30 cellular contexts compared by ENCODE assay signal in genomic region chr9:127773245-127773644, GRCh38. TPM values are rescaled to one million over a fixed set of nuclear protein-coding genes. Genes with fewer than 3 reads are reported as not detected.
A peak's percentile ranks its signal among the peaks of the same experiment; 100 is the strongest.
DNase-seq lines count a peak whose midpoint lies in the region; ATAC-seq lines count a peak whose summit lies in the region.
"Had no signal": no experiment of that assay in that cellular context is flagged by ENCODE, and none has a peak within 500 bp of the region (broad histone marks: within the 10 kb centered on the region; RNA-seq: fewer than 3 reads in every experiment).

No MANE protein-coding gene starts in this region.

- no peak overlapping the region for H3K27ac ChIP-seq in CD8-positive, alpha-beta memory T cell (ENCODE audit: low read depth, low read length)
- H3K27ac ChIP-seq: cardiac muscle cell, parathyroid adenoma, testis, vagina had no signal

- no peak overlapping the region for H3K4me3 ChIP-seq in CD8-positive, alpha-beta memory T cell (ENCODE audit: low read length)
- H3K4me3 ChIP-seq: cardiac muscle cell, testis, vagina had no signal

- CTCF ChIA-PET in CD8-positive, alpha-beta memory T cell (lab: Charles Lee): interaction anchor here (1.5 to 4.5 kb wide), 3 partner anchors 12 to 96 kb away, joined by 7 to 24 read pairs (median 17); partner anchors contain the start of genes CDK9 and TOR2A
- CTCF ChIA-PET in T-cell (lab: Charles Lee): interaction anchor here (0.7 to 2.8 kb wide), 3 partner anchors 12 to 58 kb away, joined by 3 to 31 read pairs (median 4); partner anchors contain the start of genes CDK9 (in 1 of the 2) and PTRH1 (in 1 of the 2)

- H3K36me3 Mint-ChIP-seq in activated naive CD4-positive, alpha-beta T cell treated with anti-CD3 and anti-CD28 coated beads, Interleukin-2, amount 50 U/mL, for 24 hours: peaks cover 2% of the 10 kb centered on the region
- peaks cover 0 to 51% (median 6%) of the 10 kb centered on the region in 3 donors for H3K36me3 Mint-ChIP-seq in CD8-positive, alpha-beta memory T cell
- H3K36me3 Mint-ChIP-seq in T-cell: peaks cover 10% of the 10 kb centered on the region
- peaks cover 91% of the 10 kb centered on the region for H3K36me3 Mint-ChIP-seq in stimulated activated effector memory CD8-positive, alpha-beta T cell treated with anti-CD3 and anti-CD28 coated beads, Interleukin-12 subunit alpha, Interleukin-12 subunit beta, amount 100 ng/mL, for 72 hours

- POLR2A ChIA-PET in CD8-positive, alpha-beta memory T cell (lab: Charles Lee): interaction anchor here (0.6 to 1.0 kb wide), 2 partner anchors 12 to 28 kb away, joined by 3 to 6 read pairs; partner anchors contain the start of gene CDK9
- POLR2A ChIA-PET in T-cell (lab: Charles Lee): interaction anchor here in 1 of 2 donors (0.6 kb wide), 1 partner anchor 326 kb away, joined by 5 read pairs; no protein-coding TSS in a partner anchor

- no peak for DNase-seq in activated naive CD4-positive, alpha-beta T cell treated with Interleukin-2 at 50 U/mL for 16 hours
- DNase-seq in CD8-positive, alpha-beta memory T cell: no peak
- DNase-seq in T-cell (no peak), NCI-H774 (lab: John Stamatoyannopoulos, UW) (no peak)
- no peak for DNase-seq in stimulated activated effector memory CD8-positive, alpha-beta T cell treated with anti-CD3 and anti-CD28 coated beads, Interleukin-12 subunit alpha, Interleukin-12 subunit beta, amount 100 ng/mL, for 72 hours (ENCODE audit: low spot score in 2 of 2)
- no peak for DNase-seq in stimulated activated naive CD8-positive, alpha-beta T cell treated with anti-CD3 and anti-CD28 coated beads, Interleukin-15, amount 100 ng/mL, for 72 hours
- DNase-seq: activated naive CD4-positive, alpha-beta T cell treated with anti-CD3 and anti-CD28 coated beads, Interleukin-2, amount 50 U/mL, for 16 hours; activated T-cell treated with anti-CD3 and anti-CD28 coated beads, Interleukin-2, amount 50 U/mL, for 72 hours; aorta; cortex of kidney; DMS79; GF-D8; left ventricle myocardium superior; midbrain; NCI-H1092; NCI-H187 treated with DMSO at 0.1 percent for 48 hours; nephron progenitor cell; stimulated activated CD4-positive, alpha-beta T cell treated with anti-CD3 and anti-CD28 coated beads, Interleukin-4, amount 100 ng/mL, for 1 hour; stimulated activated naive CD4-positive, alpha-beta T cell; testis had no signal

- no peaks in the 10 kb centered on the region for H3K27me3 Mint-ChIP-seq in activated naive CD4-positive, alpha-beta T cell treated with anti-CD3 and anti-CD28 coated beads, Interleukin-2, amount 50 U/mL, for 24 hours
- H3K27me3 Mint-ChIP-seq in CD8-positive, alpha-beta memory T cell: no peaks in the 10 kb centered on the region
- H3K27me3 Mint-ChIP-seq in T-cell: no peaks in the 10 kb centered on the region
- no peaks in the 10 kb centered on the region for H3K27me3 Mint-ChIP-seq in stimulated activated naive CD8-positive, alpha-beta T cell treated with anti-CD3 and anti-CD28 coated beads, Interleukin-15, amount 100 ng/mL, for 72 hours

- ATAC-seq in T-cell (replicated peaks in 1 of 4) (no peak), GM21723 (IDR thresholded peaks at IDR 0.05; ENCODE audit: unreplicated experiment) (no peak)
- no peak for ATAC-seq in stimulated activated effector memory CD8-positive, alpha-beta T cell treated with anti-CD3 and anti-CD28 coated beads, Interleukin-12 subunit alpha, Interleukin-12 subunit beta, amount 100 ng/mL, for 72 hours
- ATAC-seq in stimulated activated naive CD8-positive, alpha-beta T cell treated with anti-CD3 and anti-CD28 coated beads, Interleukin-15, amount 100 ng/mL, for 72 hours: no peak
- ATAC-seq: activated CD4-positive, CD25-positive, alpha-beta regulatory T cell treated with anti-CD3 and anti-CD28 coated beads, Interleukin-2, amount 50 U/mL, for 24 hours; activated T-cell treated with anti-CD3 and anti-CD28 coated beads, Interleukin-2, amount 50 U/mL, for 72 hours; left ventricle myocardium superior; right cardiac atrium had no signal

- H3K4me1 Mint-ChIP-seq in activated naive CD4-positive, alpha-beta T cell treated with anti-CD3 and anti-CD28 coated beads, Interleukin-2, amount 50 U/mL, for 24 hours: peaks cover 64% of the 10 kb centered on the region
- H3K4me1 Mint-ChIP-seq in CD8-positive, alpha-beta memory T cell: peaks cover 53 to 72% (median 70%) of the 10 kb centered on the region in 3 donors
- H3K4me1 Mint-ChIP-seq in T-cell: peaks cover 59 to 70% (median 67%) of the 10 kb centered on the region in 3 donors
- peaks cover 59% of the 10 kb centered on the region for H3K4me1 Mint-ChIP-seq in stimulated activated effector memory CD8-positive, alpha-beta T cell treated with anti-CD3 and anti-CD28 coated beads, Interleukin-12 subunit alpha, Interleukin-12 subunit beta, amount 100 ng/mL, for 72 hours
- peaks cover 81% of the 10 kb centered on the region for H3K4me1 Mint-ChIP-seq in stimulated activated naive CD8-positive, alpha-beta T cell treated with anti-CD3 and anti-CD28 coated beads, Interleukin-15, amount 100 ng/mL, for 72 hours

- H3K9me3 ChIP-seq in CD8-positive, alpha-beta memory T cell (ENCODE audit: low read length): no peaks in the 10 kb centered on the region
- H3K9me3 ChIP-seq: testis, vagina had no signal

- peak overlapping the region; percentile 35 for H3K27ac Mint-ChIP-seq in activated naive CD4-positive, alpha-beta T cell treated with anti-CD3 and anti-CD28 coated beads, Interleukin-2, amount 50 U/mL, for 24 hours
- peak overlapping the region in 6 of 8 donors; percentile 10 to 98 (median 70) for H3K27ac Mint-ChIP-seq in CD8-positive, alpha-beta memory T cell
- H3K27ac Mint-ChIP-seq in T-cell: peak overlapping the region; percentile 75 to 78
- H3K27ac Mint-ChIP-seq in stimulated activated effector memory CD8-positive, alpha-beta T cell treated with anti-CD3 and anti-CD28 coated beads, Interleukin-12 subunit alpha, Interleukin-12 subunit beta, amount 100 ng/mL, for 72 hours: peak overlapping the region; percentile 85
- H3K27ac Mint-ChIP-seq in stimulated activated naive CD8-positive, alpha-beta T cell treated with anti-CD3 and anti-CD28 coated beads, Interleukin-15, amount 100 ng/mL, for 72 hours: no peak overlapping the region
- H3K27ac Mint-ChIP-seq: activated T-cell treated with anti-CD3 and anti-CD28 coated beads, Interleukin-2, amount 50 U/mL, for 72 hours; nephron progenitor cell had no signal

- H3K27me3 ChIP-seq in CD8-positive, alpha-beta memory T cell (ENCODE audit: insufficient read depth, low read length, poor library complexity, severe bottlenecking): no peaks in the 10 kb centered on the region
- H3K27me3 ChIP-seq: cardiac muscle cell, testis, vagina had no signal

- peaks cover 17% of the 10 kb centered on the region for H3K36me3 ChIP-seq in CD8-positive, alpha-beta memory T cell (ENCODE audit: insufficient read depth, low read length)
- H3K36me3 ChIP-seq: cardiac muscle cell, vagina had no signal

- H3K4me1 ChIP-seq in CD8-positive, alpha-beta memory T cell (ENCODE audit: insufficient read depth, low read length): peaks cover 52% of the 10 kb centered on the region
- H3K4me1 ChIP-seq: parathyroid adenoma had no signal

- no peak overlapping the region for H3K4me3 Mint-ChIP-seq in activated naive CD4-positive, alpha-beta T cell treated with anti-CD3 and anti-CD28 coated beads, Interleukin-2, amount 50 U/mL, for 24 hours
- H3K4me3 Mint-ChIP-seq in CD8-positive, alpha-beta memory T cell: peak overlapping the region in 1 of 7 donors; percentile 59
- peak overlapping the region in 1 of 3 donors; percentile 20 for H3K4me3 Mint-ChIP-seq in T-cell
- no peak overlapping the region for H3K4me3 Mint-ChIP-seq in stimulated activated effector memory CD8-positive, alpha-beta T cell treated with anti-CD3 and anti-CD28 coated beads, Interleukin-12 subunit alpha, Interleukin-12 subunit beta, amount 100 ng/mL, for 72 hours
- H3K4me3 Mint-ChIP-seq in stimulated activated naive CD8-positive, alpha-beta T cell treated with anti-CD3 and anti-CD28 coated beads, Interleukin-15, amount 100 ng/mL, for 72 hours: no peak overlapping the region
- H3K4me3 Mint-ChIP-seq: activated T-cell treated with anti-CD3 and anti-CD28 coated beads, Interleukin-2, amount 50 U/mL, for 72 hours; nephron progenitor cell had no signal

- no peaks in the 10 kb centered on the region for H3K9me3 Mint-ChIP-seq in activated naive CD4-positive, alpha-beta T cell treated with anti-CD3 and anti-CD28 coated beads, Interleukin-2, amount 50 U/mL, for 24 hours
- H3K9me3 Mint-ChIP-seq in CD8-positive, alpha-beta memory T cell: no peaks in the 10 kb centered on the region
- no peaks in the 10 kb centered on the region for H3K9me3 Mint-ChIP-seq in T-cell
- no peaks in the 10 kb centered on the region for H3K9me3 Mint-ChIP-seq in stimulated activated effector memory CD8-positive, alpha-beta T cell treated with anti-CD3 and anti-CD28 coated beads, Interleukin-12 subunit alpha, Interleukin-12 subunit beta, amount 100 ng/mL, for 72 hours
- H3K9me3 Mint-ChIP-seq in stimulated activated naive CD8-positive, alpha-beta T cell treated with anti-CD3 and anti-CD28 coated beads, Interleukin-15, amount 100 ng/mL, for 72 hours: no peaks in the 10 kb centered on the region
- H3K9me3 Mint-ChIP-seq: activated T-cell treated with anti-CD3 and anti-CD28 coated beads, Interleukin-2, amount 50 U/mL, for 72 hours; nephron progenitor cell had no signal

RNA-seq across cellular contexts. Expression of gene SH2D3C, which starts 5.2 kb away (rescaled TPM):
- total RNA-seq in CD8-positive, alpha-beta memory T cell: 10 to 100 TPM; 13.9 to 14.1 TPM
- 50.7 TPM for polyA plus RNA-seq in CD8-positive, alpha-beta memory T cell
- 10 to 100 TPM; 31.6 to 48.7 (median 47.7) TPM for total RNA-seq in T-cell
- total RNA-seq: HT-29 had no signal
- polyA plus RNA-seq: AG04450 had no signal

RNA-seq across cellular contexts. Expression of gene CDK9, which starts 12.6 kb away (rescaled TPM):
- 100 to 1,000 TPM; 108 to 111 TPM for total RNA-seq in CD8-positive, alpha-beta memory T cell
- polyA plus RNA-seq in CD8-positive, alpha-beta memory T cell: 72.3 TPM
- 100 to 1,000 TPM; 108 to 159 (median 147) TPM for total RNA-seq in T-cell

RNA-seq across cellular contexts. Expression of gene FPGS, which starts 29.4 kb away (rescaled TPM):
- total RNA-seq in CD8-positive, alpha-beta memory T cell: 100 to 1,000 TPM; 110 to 111 TPM
- 68.0 TPM for polyA plus RNA-seq in CD8-positive, alpha-beta memory T cell
- total RNA-seq in T-cell: 100 to 1,000 TPM in 3 of 5 donors, 10 to 100 TPM in 2; 78.4 to 151 (median 139) TPM

RNA-seq across cellular contexts. Expression of gene TOR2A, which starts 38.2 kb away (rescaled TPM):
- total RNA-seq in CD8-positive, alpha-beta memory T cell: 10 to 100 TPM; 30.7 to 33.7 TPM
- polyA plus RNA-seq in CD8-positive, alpha-beta memory T cell: 37.0 TPM
- total RNA-seq in T-cell: 10 to 100 TPM in 3 of 5 donors, 1 to 10 TPM in 2; 7.7 to 18.4 (median 15.5) TPM

RNA-seq across cellular contexts. Expression of gene TTC16, which starts 57.4 kb away (rescaled TPM):
- total RNA-seq in CD8-positive, alpha-beta memory T cell: 1 to 10 TPM; 1.6 to 1.8 TPM
- 7.1 TPM for polyA plus RNA-seq in CD8-positive, alpha-beta memory T cell
- 10 to 100 TPM in 1 of 5 donors, 1 to 10 TPM in 4; 4.6 to 31.8 (median 6.2) TPM for total RNA-seq in T-cell
- total RNA-seq: H1, HT-29 had no signal
- polyA plus RNA-seq: AG04450, aorta, cardiac muscle cell had no signal

Comparison
In these comparisons a context has a peak if more than half of its experiments do, and no peak if none do; other contexts are left out.
1. H3K27ac Mint-ChIP-seq: peak in activated naive CD4-positive, alpha-beta T cell treated with anti-CD3 and anti-CD28 coated beads, Interleukin-2, amount 50 U/mL, for 24 hours (single experiment), CD8-positive, alpha-beta memory T cell (6 of 8), T-cell (2 of 2) and stimulated activated effector memory CD8-positive, alpha-beta T cell treated with anti-CD3 and anti-CD28 coated beads, Interleukin-12 subunit alpha, Interleukin-12 subunit beta, amount 100 ng/mL, for 72 hours (single experiment); none in stimulated activated naive CD8-positive, alpha-beta T cell treated with anti-CD3 and anti-CD28 coated beads, Interleukin-15, amount 100 ng/mL, for 72 hours (0 of 2).